In the genomic region with DNA sequence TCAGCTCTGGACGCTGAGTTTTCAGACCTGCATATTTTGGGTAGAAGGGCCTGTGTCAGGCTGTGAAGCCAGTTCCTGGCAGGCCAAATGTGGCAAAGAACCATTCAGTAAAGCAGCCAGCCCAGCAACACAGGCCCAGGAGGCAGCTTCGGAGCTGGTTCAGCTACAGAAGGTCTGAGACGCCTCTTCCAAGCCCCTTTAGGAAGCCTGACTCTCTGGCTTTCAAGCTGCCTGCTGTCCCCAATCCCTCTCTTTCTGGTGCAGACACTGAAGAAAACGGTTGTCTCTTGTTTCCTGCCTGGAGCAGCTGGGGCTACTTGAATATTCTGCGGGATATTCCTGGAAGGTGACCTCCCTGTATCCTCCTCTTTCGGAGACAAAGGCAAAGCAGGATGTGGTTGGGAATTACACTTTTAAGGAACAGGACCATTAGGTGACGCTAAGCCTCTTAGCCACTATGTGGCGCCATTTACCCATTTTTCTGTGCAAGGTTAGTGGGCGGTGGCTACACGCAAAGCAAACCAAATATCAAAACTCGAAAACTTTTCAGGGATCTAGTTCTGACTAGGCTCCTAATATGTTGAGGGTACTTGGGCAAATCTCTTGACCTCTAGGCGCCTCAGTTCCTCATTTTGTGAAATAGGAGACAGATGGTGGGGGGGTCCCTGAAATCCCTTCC, we compare ENCODE assay signal across 8 cellular contexts. TPM values are rescaled to one million over a fixed set of nuclear protein-coding genes. Genes with fewer than 3 reads are reported as not detected.
DNase-seq lines count a peak whose midpoint lies in the region; ATAC-seq and TF ChIP-seq lines count a peak whose summit lies in the region.

No MANE protein-coding gene starts in this region.

- no peaks in the 10 kb centered on the region for H3K9me3 ChIP-seq in lung (ENCODE audit: control insufficient read depth in 2 of 2, insufficient read depth in 1 of 2, low read length in 1 of 2)

- peak; percentile 81 for DNase-seq in CD1c-positive myeloid dendritic cell (ENCODE audit: extremely low spot score)
- peak; percentile 35 for DNase-seq in NCI-H226
- peak; percentile 70 for DNase-seq in activated CD4-positive, alpha-beta T cell treated with anti-CD3 and anti-CD28 coated beads for 36 hours
- peak; percentile 48 to 59 for DNase-seq in dermis microvascular lymphatic vessel endothelial cell (ENCODE audit: low read depth in 2 of 2)
- peak; percentile 76 for DNase-seq in lung (ENCODE audit: low spot score)
- DNase-seq in stimulated activated naive CD8-positive, alpha-beta T cell treated with anti-CD3 and anti-CD28 coated beads, Interleukin-15, amount 100 ng/mL, for 72 hours: peak; percentile 44 to 57

- H3K27me3 ChIP-seq in lung (ENCODE audit: control insufficient read depth, insufficient read depth): no peaks in the 10 kb centered on the region

- intact Hi-C loops in activated CD4-positive, alpha-beta T cell treated with anti-CD3 and anti-CD28 coated beads for 36 hours (cut with DNase I, micrococcal nuclease): loop anchor here (1.0 to 10.0 kb wide), 7 partner anchors 405 to 1148 kb away; no protein-coding TSS in a partner anchor

- H3K4me1 Mint-ChIP-seq in activated CD4-positive, alpha-beta T cell treated with anti-CD3 and anti-CD28 coated beads for 36 hours: peaks cover 8% of the 10 kb centered on the region
- H3K4me1 Mint-ChIP-seq in stimulated activated naive CD8-positive, alpha-beta T cell treated with anti-CD3 and anti-CD28 coated beads, Interleukin-15, amount 100 ng/mL, for 72 hours: peaks cover 8% of the 10 kb centered on the region

- H3K9me3 Mint-ChIP-seq in activated CD4-positive, alpha-beta T cell treated with anti-CD3 and anti-CD28 coated beads for 36 hours (ENCODE audit: low read depth): no peaks in the 10 kb centered on the region
- no peaks in the 10 kb centered on the region for H3K9me3 Mint-ChIP-seq in stimulated activated naive CD8-positive, alpha-beta T cell treated with anti-CD3 and anti-CD28 coated beads, Interleukin-15, amount 100 ng/mL, for 72 hours

- no peaks in the 10 kb centered on the region for H3K27me3 Mint-ChIP-seq in activated CD4-positive, alpha-beta T cell treated with anti-CD3 and anti-CD28 coated beads for 36 hours
- peaks cover 7% of the 10 kb centered on the region for H3K27me3 Mint-ChIP-seq in stimulated activated naive CD8-positive, alpha-beta T cell treated with anti-CD3 and anti-CD28 coated beads, Interleukin-15, amount 100 ng/mL, for 72 hours

- no peak overlapping the region for H3K4me3 ChIP-seq in lung

- H3K27ac Mint-ChIP-seq in activated CD4-positive, alpha-beta T cell treated with anti-CD3 and anti-CD28 coated beads for 36 hours: no peak overlapping the region
- peak overlapping the region in 1 of 2 donors; percentile 61 for H3K27ac Mint-ChIP-seq in stimulated activated naive CD8-positive, alpha-beta T cell treated with anti-CD3 and anti-CD28 coated beads, Interleukin-15, amount 100 ng/mL, for 72 hours

- no peaks in the 10 kb centered on the region for H3K36me3 ChIP-seq in lung (ENCODE audit: control insufficient read depth in 2 of 2, insufficient read depth in 2 of 2, low read length in 2 of 2)

- no peaks in the 10 kb centered on the region for H3K36me3 Mint-ChIP-seq in activated CD4-positive, alpha-beta T cell treated with anti-CD3 and anti-CD28 coated beads for 36 hours (ENCODE audit: low read depth)

- CTCF ChIA-PET in activated CD4-positive, alpha-beta T cell treated with anti-CD3 and anti-CD28 coated beads for 36 hours (lab: Charles Lee): interaction anchor here (0.8 to 1.3 kb wide), 8 partner anchors 70 to 1150 kb away, joined by 3 to 9 read pairs (median 3); no protein-coding TSS in a partner anchor

- ATAC-seq in GM18907 (IDR thresholded peaks at IDR 0.05; ENCODE audit: unreplicated experiment) (peak; percentile 87), HG03097 (IDR thresholded peaks at IDR 0.05; ENCODE audit: low FRiP score, unreplicated experiment) (peak; percentile 87), lung (ENCODE audit: insufficient read depth, low FRiP score) (peak; percentile 85)
- peak; percentile 64 for ATAC-seq in activated CD4-positive, alpha-beta T cell treated with anti-CD3 and anti-CD28 coated beads for 36 hours
- ATAC-seq in stimulated activated naive CD8-positive, alpha-beta T cell treated with anti-CD3 and anti-CD28 coated beads, Interleukin-15, amount 100 ng/mL, for 72 hours: peak; percentile 74

- H3K27ac ChIP-seq in lung (ENCODE audit: low read depth in 1 of 2, low read length in 1 of 2): no peak overlapping the region

- no peaks in the 10 kb centered on the region for H3K4me1 ChIP-seq in lung (ENCODE audit: control insufficient read depth in 2 of 2, insufficient read depth in 2 of 2, low read length in 2 of 2)

- H3K4me3 Mint-ChIP-seq in activated CD4-positive, alpha-beta T cell treated with anti-CD3 and anti-CD28 coated beads for 36 hours: no peak overlapping the region
- H3K4me3 Mint-ChIP-seq in stimulated activated naive CD8-positive, alpha-beta T cell treated with anti-CD3 and anti-CD28 coated beads, Interleukin-15, amount 100 ng/mL, for 72 hours: no peak overlapping the region

- POLR2A ChIA-PET in activated CD4-positive, alpha-beta T cell treated with anti-CD3 and anti-CD28 coated beads for 36 hours (lab: Charles Lee): interaction anchor here (0.8 kb wide), 1 partner anchor 404 kb away, joined by 3 read pairs; no protein-coding TSS in a partner anchor

- peak; percentile 81 for TF ChIP-seq CTCF in lung (IDR thresholded peaks at IDR 0.05; ENCODE audit: control extremely low read depth, extremely low read depth)

- 13% methylated on average over 12 of the region's 12 CpGs for WGBS in lung, 2 donors

RNA-seq across cellular contexts. Expression of gene LAS1L, which starts 47.2 kb away (rescaled TPM):
- total RNA-seq in activated CD4-positive, alpha-beta T cell treated with anti-CD3 and anti-CD28 coated beads for 36 hours: 10 to 100 TPM; 56.4 to 64.0 TPM
- total RNA-seq in dermis microvascular lymphatic vessel endothelial cell (20.0 and 20.5 TPM in 2 replicates), lung (10 to 100 TPM; 15.5 to 27.0 TPM)
- polyA plus RNA-seq in lung: 10 to 100 TPM; 22.6 to 23.6 TPM
